In the genomic region with DNA sequence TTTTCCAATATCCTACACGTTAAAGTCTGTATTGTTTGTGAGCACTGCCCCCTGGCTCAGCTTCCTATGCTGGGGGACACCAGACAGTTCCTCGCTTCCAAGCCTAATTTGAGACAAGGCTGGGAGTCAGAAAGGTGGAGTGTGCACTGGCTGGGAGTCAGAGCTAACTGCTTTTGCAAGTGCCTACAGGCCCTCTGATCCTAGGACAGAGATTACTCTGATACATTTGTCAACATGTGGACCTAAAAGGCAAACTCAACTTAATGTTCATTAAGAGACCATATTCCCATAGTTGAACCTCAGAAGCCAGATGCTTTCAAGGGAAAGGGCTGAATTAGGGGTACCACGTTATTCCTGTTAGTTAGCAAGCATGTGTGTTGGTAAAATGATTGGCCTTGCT, we compare ENCODE assay signal across 24 cellular contexts.
DNase-seq lines count a peak whose midpoint lies in the region; ATAC-seq and TF ChIP-seq lines count a peak whose summit lies in the region.
"Had no signal": no experiment of that assay in that cellular context is flagged by ENCODE, and none has a peak within 500 bp of the region (broad histone marks: within the 10 kb centered on the region; RNA-seq: fewer than 3 reads in every experiment).

No MANE protein-coding gene starts in this region.

- peaks cover 21% of the 10 kb centered on the region for H3K27me3 ChIP-seq in OCI-LY3 (ENCODE audit: low read depth, low read length)
- no peaks in the 10 kb centered on the region for H3K27me3 ChIP-seq in endodermal cell (ENCODE audit: control insufficient read depth, insufficient read depth, low read length, poor library complexity, severe bottlenecking)
- H3K27me3 ChIP-seq: BE2C; BLaER1 treated with 17β-estradiol and CSF1 and Interleukin-3, amounts not matched to agents 10 nM and 100 nM had no signal

- H3K9me3 Mint-ChIP-seq in endodermal cell, result no peaks in the 10 kb centered on the region
- H3K9me3 Mint-ChIP-seq in activated T-cell treated with anti-CD3 and anti-CD28 coated beads, Interleukin-2, amount 50 U/mL, for 72 hours, result no peaks in the 10 kb centered on the region
- H3K9me3 Mint-ChIP-seq: CD14-positive monocyte; CD4-positive, alpha-beta T cell; CD8-positive, alpha-beta memory T cell; HFFc6 had no signal

- no peaks in the 10 kb centered on the region for H3K4me1 ChIP-seq in OCI-LY3 (ENCODE audit: low read length)
- no peaks in the 10 kb centered on the region for H3K4me1 ChIP-seq in endodermal cell (ENCODE audit: control insufficient read depth, insufficient read depth, low read length)
- H3K4me1 ChIP-seq: A549, BE2C, HAP-1 had no signal

- H3K4me3 Mint-ChIP-seq in endodermal cell, result no peak overlapping the region
- no peak overlapping the region for H3K4me3 Mint-ChIP-seq in activated T-cell treated with anti-CD3 and anti-CD28 coated beads, Interleukin-2, amount 50 U/mL, for 72 hours
- H3K4me3 Mint-ChIP-seq: CD14-positive monocyte; CD4-positive, alpha-beta T cell; CD8-positive, alpha-beta memory T cell; HFFc6 had no signal

- H3K27me3 Mint-ChIP-seq in endodermal cell (ENCODE audit: insufficient read depth), result no peaks in the 10 kb centered on the region
- no peaks in the 10 kb centered on the region for H3K27me3 Mint-ChIP-seq in activated T-cell treated with anti-CD3 and anti-CD28 coated beads, Interleukin-2, amount 50 U/mL, for 72 hours (ENCODE audit: low read depth)
- H3K27me3 Mint-ChIP-seq: CD4-positive, alpha-beta T cell had no signal

- H3K4me3 ChIP-seq in OCI-LY3 (ENCODE audit: low read length) (no peak overlapping the region), endodermal cell (ENCODE audit: low read length) (no peak overlapping the region)
- H3K4me3 ChIP-seq: A549; BLaER1 treated with 17β-estradiol and CSF1 and Interleukin-3, amounts not matched to agents 10 nM and 100 nM; GM12878; HAP-1 had no signal

- DNase-seq in endodermal cell, result peak; percentile 22
- DNase-seq in left lobe of liver (ENCODE audit: low spot score), result no peak
- DNase-seq in NCI-H2029 treated with DMSO at 0.1 percent for 48 hours (lab: John Stamatoyannopoulos, UW), result no peak
- no peak for DNase-seq in activated T-cell treated with anti-CD3 and anti-CD28 coated beads, Interleukin-2, amount 50 U/mL, for 72 hours
- DNase-seq: 8988T; ACHN; AML-193; BE2C; CD4-positive, alpha-beta T cell; CD8-positive, alpha-beta memory T cell; DMS 273 treated with DMSO at 0.1 percent for 48 hours; DMS79; EL; GDM1; GOT3; HFFc6 had no signal

- H3K79me2 ChIP-seq in OCI-LY3 (ENCODE audit: low read length), result no peaks in the 10 kb centered on the region

- ATAC-seq in esophagus mucosa, result peak; percentile 61
- peak; percentile 44 for ATAC-seq in left lobe of liver
- ATAC-seq in activated T-cell treated with anti-CD3 and anti-CD28 coated beads, Interleukin-2, amount 50 U/mL, for 72 hours (replicated peaks in 1 of 2), result no peak
- ATAC-seq in GM18511 (IDR thresholded peaks at IDR 0.05; ENCODE audit: unreplicated experiment), result no peak
- ATAC-seq: A549, GM12878 had no signal

- no peak overlapping the region for H3K27ac ChIP-seq in OCI-LY3 (ENCODE audit: low read length)
- no peak overlapping the region for H3K27ac ChIP-seq in endodermal cell (ENCODE audit: low read depth, low read length)
- H3K27ac ChIP-seq: A549; BLaER1 treated with 17β-estradiol and CSF1 and Interleukin-3, amounts not matched to agents 10 nM and 100 nM had no signal

- H4K20me1 ChIP-seq in OCI-LY3 (ENCODE audit: insufficient read depth, low read length), result no peaks in the 10 kb centered on the region

- H3K4me1 Mint-ChIP-seq in endodermal cell, result peaks cover 32% of the 10 kb centered on the region
- H3K4me1 Mint-ChIP-seq in activated T-cell treated with anti-CD3 and anti-CD28 coated beads, Interleukin-2, amount 50 U/mL, for 72 hours (ENCODE audit: low read depth), result no peaks in the 10 kb centered on the region
- H3K4me1 Mint-ChIP-seq: CD14-positive monocyte; CD8-positive, alpha-beta memory T cell had no signal

- no peak overlapping the region for H2AFZ ChIP-seq in OCI-LY3 (ENCODE audit: low read depth, low read length)

- H3K27ac Mint-ChIP-seq in endodermal cell, result no peak overlapping the region
- H3K27ac Mint-ChIP-seq in activated T-cell treated with anti-CD3 and anti-CD28 coated beads, Interleukin-2, amount 50 U/mL, for 72 hours, result no peak overlapping the region
- H3K27ac Mint-ChIP-seq: CD14-positive monocyte; CD4-positive, alpha-beta T cell; CD8-positive, alpha-beta memory T cell; HFFc6 had no signal

- no peak overlapping the region for H3K4me2 ChIP-seq in OCI-LY3 (ENCODE audit: low read length)
- H3K4me2 ChIP-seq: A549 had no signal

- peaks cover 33% of the 10 kb centered on the region for H3K36me3 Mint-ChIP-seq in endodermal cell (ENCODE audit: low read depth)
- no peaks in the 10 kb centered on the region for H3K36me3 Mint-ChIP-seq in activated T-cell treated with anti-CD3 and anti-CD28 coated beads, Interleukin-2, amount 50 U/mL, for 72 hours (ENCODE audit: insufficient read depth in 2 of 2)

- H3K9me3 ChIP-seq in OCI-LY3 (ENCODE audit: insufficient read depth, low read length) (no peaks in the 10 kb centered on the region), endodermal cell (ENCODE audit: control insufficient read depth, low read length) (no peaks in the 10 kb centered on the region)
- H3K9me3 ChIP-seq: A549; BE2C; BLaER1 treated with 17β-estradiol and CSF1 and Interleukin-3, amounts not matched to agents 10 nM and 100 nM; HAP-1 had no signal

- WGBS in endodermal cell (ENCODE audit: insufficient coverage in 1 of 2, insufficient read length in 1 of 2), 2 experiments, result 91 to 94% methylated on average over 3 of the region's 3 CpGs

- H3K36me3 ChIP-seq in OCI-LY3 (replicated peaks; ENCODE audit: low read depth, low read length), result no peaks in the 10 kb centered on the region
- H3K36me3 ChIP-seq in endodermal cell (ENCODE audit: control insufficient read depth, insufficient read depth, low read length), result peaks cover 94% of the 10 kb centered on the region
- H3K36me3 ChIP-seq: BE2C, HAP-1 had no signal

- TF ChIP-seq CTCF in OCI-LY3 (IDR thresholded peaks at IDR 0.05; ENCODE audit: low read depth, low read length) (peak; percentile 5; the same call in 1 of the 2 replicates), endodermal cell (conservative IDR thresholded peaks at IDR 0.05) (no peak)

- H3K9ac ChIP-seq in OCI-LY3 (ENCODE audit: low read length) (no peak overlapping the region), endodermal cell (ENCODE audit: extremely low read depth, low read length, poor library complexity, severe bottlenecking) (no peak overlapping the region)

Comparison
In these comparisons a context has a peak if more than half of its experiments do, and no peak if none do; other contexts are left out.
1. ATAC-seq: peak in esophagus mucosa (single experiment) and left lobe of liver (single experiment); none in activated T-cell treated with anti-CD3 and anti-CD28 coated beads, Interleukin-2, amount 50 U/mL, for 72 hours (0 of 2) and GM18511 (single experiment).